ENCODE assay signal across 8 cellular contexts in the genomic region with DNA sequence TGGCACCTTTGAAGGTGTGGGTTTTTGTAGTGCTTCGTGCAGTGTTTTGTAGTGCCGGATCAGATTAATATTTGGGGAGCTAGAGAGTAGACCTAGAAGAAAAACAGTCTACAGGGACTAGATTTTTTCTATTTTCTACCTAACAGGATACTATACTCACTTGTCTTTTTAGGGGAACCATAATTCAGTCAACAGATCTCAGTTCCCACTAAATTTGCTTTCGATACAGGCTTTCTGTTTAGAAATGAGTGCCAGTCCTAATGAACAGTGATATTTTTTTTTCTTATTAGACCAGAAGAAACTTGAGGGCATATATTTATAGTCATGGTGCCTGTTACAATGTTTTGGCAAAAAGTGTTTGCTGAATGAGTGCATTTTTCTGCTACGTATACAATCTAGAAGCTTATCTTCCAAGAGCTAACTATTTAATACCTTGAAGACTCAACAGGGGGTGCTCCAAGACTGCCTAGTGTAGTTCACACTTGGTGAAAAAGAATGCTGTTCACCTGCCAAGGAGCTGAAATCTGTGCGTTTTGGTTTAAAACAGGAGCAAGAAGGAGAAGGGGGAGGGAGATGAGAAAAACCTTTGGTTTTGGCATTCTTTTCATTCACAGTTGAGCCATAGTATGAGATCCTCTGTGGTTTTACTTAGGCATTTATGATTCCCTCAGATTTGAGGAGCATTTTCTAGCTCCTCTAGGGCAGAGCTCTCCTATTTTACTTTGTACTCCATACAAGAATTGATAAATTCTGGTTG. TPM values are rescaled to one million over a fixed set of nuclear protein-coding genes. Genes with fewer than 3 reads are reported as not detected.
DNase-seq lines count a peak whose midpoint lies in the region; ATAC-seq and TF ChIP-seq lines count a peak whose summit lies in the region.

No MANE protein-coding gene starts in this region.

- no peaks in the 10 kb centered on the region for H3F3A ChIP-seq in PC-3 (ENCODE audit: low read length, unreplicated experiment)

- H3K4me3 ChIP-seq in PC-3 (ENCODE audit: low read length) = no peak overlapping the region

- H3K4me1 Mint-ChIP-seq in effector memory CD8-positive, alpha-beta T cell (ENCODE audit: low read depth in 2 of 2) = no peaks in the 10 kb centered on the region

- peak overlapping the region; percentile 40; the same call in 1 of the 2 replicates for H2AFZ ChIP-seq in PC-3 (ENCODE audit: low read length)

- POLR2A ChIA-PET in PC-3 (lab: Charles Lee; ENCODE audit: unreplicated experiment) = interaction anchor here (0.6 to 1.5 kb wide), 3 partner anchors 10 to 529 kb away, joined by 5 to 6 read pairs (median 5); partner anchors contain the start of gene VSTM5

- H3K4me1 ChIP-seq in PC-3 (ENCODE audit: insufficient read depth, low read length) = no peaks in the 10 kb centered on the region

- no peak overlapping the region for H3K27ac Mint-ChIP-seq in effector memory CD8-positive, alpha-beta T cell

- no peaks in the 10 kb centered on the region for H3K9me3 Mint-ChIP-seq in effector memory CD8-positive, alpha-beta T cell

- H3K4me2 ChIP-seq in PC-3 (ENCODE audit: low read length) = peak overlapping the region; percentile 22; the same call in 1 of the 2 replicates

- no peaks in the 10 kb centered on the region for H3K9me2 ChIP-seq in PC-3 (replicated peaks; ENCODE audit: low read length)

- DNase-seq in stimulated activated CD4-positive, alpha-beta T cell treated with anti-CD3 and anti-CD28 coated beads, Interleukin-15, amount 100 ng/mL, for 24 hours = peak; percentile 8
- no peak for DNase-seq in stimulated activated CD4-positive, alpha-beta T cell treated with anti-CD3 and anti-CD28 coated beads, Interleukin-2, amount 100 ng/mL, for 48 hours
- peak; percentile 38 for DNase-seq in HPDE6-E6E7 (ENCODE audit: extremely low spot score)
- peak; percentile 95 for DNase-seq in PC-3
- DNase-seq in effector memory CD8-positive, alpha-beta T cell = peak in 2 of 3 experiments; percentile 1 to 2
- DNase-seq in medulla oblongata (ENCODE audit: extremely low spot score) = peak; percentile 59
- no peak for DNase-seq in omental fat pad (ENCODE audit: low spot score)
- no peak for DNase-seq in GOT3 (lab: John Stamatoyannopoulos, UW)

- CTCF ChIA-PET in PC-3 (lab: Charles Lee) = interaction anchor here (0.5 to 1.7 kb wide), 33 partner anchors 11 to 626 kb away, joined by 3 to 32 read pairs (median 5); partner anchors contain the start of genes HEPHL1, MED17, PANX1 and VSTM5

- H4K20me1 ChIP-seq in PC-3 (ENCODE audit: low read length) = no peaks in the 10 kb centered on the region

- H3K79me2 ChIP-seq in PC-3 (ENCODE audit: low read length) = no peaks in the 10 kb centered on the region

- H3K36me3 Mint-ChIP-seq in effector memory CD8-positive, alpha-beta T cell (ENCODE audit: insufficient read depth) = no peaks in the 10 kb centered on the region

- intact Hi-C loops in PC-3 (cut with micrococcal nuclease) = loop anchor here (1.0 to 5.0 kb wide), 7 partner anchors 43 to 708 kb away; partner anchors contain the start of gene VSTM5

- peaks cover 50 to 77% of the 10 kb centered on the region in 2 donors for H3K27me3 Mint-ChIP-seq in effector memory CD8-positive, alpha-beta T cell

- no peak overlapping the region for H3K9ac ChIP-seq in PC-3 (ENCODE audit: low read length)

- ATAC-seq in PC-3 (peak; percentile 98), omental fat pad (ENCODE audit: low FRiP score) (no peak)
- ATAC-seq in effector memory CD8-positive, alpha-beta T cell (replicated peaks) = peak; percentile 47

- TF ChIP-seq CTCF in PC-3 (conservative IDR thresholded peaks at IDR 0.05; ENCODE audit: low read depth, low read length) (peak; percentile 97), omental fat pad (IDR thresholded peaks at IDR 0.05) (peak in 1 of 3 donors; percentile 19)

- H3K4me3 Mint-ChIP-seq in effector memory CD8-positive, alpha-beta T cell = no peak overlapping the region

- no peak overlapping the region for H3K27ac ChIP-seq in PC-3 (ENCODE audit: low read length)

- no peaks in the 10 kb centered on the region for H3K9me3 ChIP-seq in PC-3 (ENCODE audit: low read length)

- H3K36me3 ChIP-seq in PC-3 (ENCODE audit: low read depth, low read length) = no peaks in the 10 kb centered on the region

- H3K27me3 ChIP-seq in PC-3 (ENCODE audit: low read length) = no peaks in the 10 kb centered on the region

- no TSS peak for BruUV-seq in PC-3 (replicated peaks; lab: Mats Ljungman, UMichigan)

RNA-seq across cellular contexts. Expression of gene VSTM5, which starts 44.9 kb away (rescaled TPM):
- total RNA-seq in PC-3 (2014; rRNA removed) (12.6 and 15.6 TPM in 2 replicates), omental fat pad (under 1 TPM in 1 of 4 donors, not detected in 3; 0.79 TPM)

Comparison
In these comparisons a context has a peak if more than half of its experiments do, and no peak if none do; other contexts are left out.
1. DNase-seq: peak in stimulated activated CD4-positive, alpha-beta T cell treated with anti-CD3 and anti-CD28 coated beads, Interleukin-15, amount 100 ng/mL, for 24 hours (single experiment), HPDE6-E6E7 (single experiment), PC-3 (single experiment), effector memory CD8-positive, alpha-beta T cell (2 of 3) and medulla oblongata (single experiment); none in stimulated activated CD4-positive, alpha-beta T cell treated with anti-CD3 and anti-CD28 coated beads, Interleukin-2, amount 100 ng/mL, for 48 hours (0 of 2), omental fat pad (single experiment) and GOT3 (single experiment).